1 cellular context compared by ENCODE assay signal in genomic region chr5:150541895-150542294, GRCh38.
TF ChIP-seq lines count a peak whose summit lies in the region.

No MANE protein-coding gene starts in this region.

TF ChIP-seq in HepG2, 621 proteins besides CTCF, POLR2A, EP300 and RAD21 (continued from another document and continues in another):
- TF ChIP-seq ZSCAN22 (CRISPR knock-in tag; IDR thresholded peaks at IDR 0.05) (no peak), FOSL1 (CRISPR knock-in tag; IDR thresholded peaks at IDR 0.05; ENCODE audit: borderline replicate concordance) (no peak), ZNF282 (IDR thresholded peaks at IDR 0.05; ENCODE audit: partially characterized antibody) (no peak), RARA (CRISPR knock-in tag; IDR thresholded peaks at IDR 0.05) (peak; percentile 31), ZNF335 (CRISPR knock-in tag; IDR thresholded peaks at IDR 0.05) (0 out of 2 replicates have a peak, but pooled peaks have one; percentile 43), ZNF768 (CRISPR knock-in tag; IDR thresholded peaks at IDR 0.05) (peak; percentile 20; the same call in 1 of the 2 replicates), ZBTB2 (CRISPR knock-in tag; IDR thresholded peaks at IDR 0.05; ENCODE audit: low read depth) (no peak), KDM3A (CRISPR knock-in tag; IDR thresholded peaks at IDR 0.05; ENCODE audit: low read depth) (0 out of 2 replicates have a peak, but pooled peaks have one; percentile 27), PHF8 (CRISPR knock-in tag; IDR thresholded peaks at IDR 0.05) (no peak), TARDBP (CRISPR knock-in tag; IDR thresholded peaks at IDR 0.05) (peak; percentile 30; the same call in 1 of the 2 replicates), ZNF550 (CRISPR knock-in tag; IDR thresholded peaks at IDR 0.05; ENCODE audit: borderline replicate concordance) (no peak), ZNF264 (CRISPR knock-in tag; IDR thresholded peaks at IDR 0.05) (peak; percentile 57; the same call in 1 of the 2 replicates), NCOA2 (CRISPR knock-in tag; IDR thresholded peaks at IDR 0.05) (peak; percentile 68), MAFK (conservative IDR thresholded peaks at IDR 0.05 in 1 of 2, IDR thresholded peaks at IDR 0.05 in 1 of 2; ENCODE audit: low read length in 2 of 2) (no peak), HMGXB3 (CRISPR knock-in tag; IDR thresholded peaks at IDR 0.05; ENCODE audit: borderline replicate concordance) (0 out of 2 replicates have a peak, but pooled peaks have one; percentile 25), CEBPB (IDR thresholded peaks at IDR 0.05; ENCODE audit: borderline replicate concordance, low read depth, low read length) (peak; percentile 75; the same call in 1 of the 2 replicates), SRSF4 (IDR thresholded peaks at IDR 0.05; ENCODE audit: low read depth, low read length, poor library complexity, severe bottlenecking) (no peak), BCL3 (CRISPR knock-in tag; IDR thresholded peaks at IDR 0.05) (0 out of 2 replicates have a peak, but pooled peaks have one; percentile 12), ZBTB25 (CRISPR knock-in tag; IDR thresholded peaks at IDR 0.05) (no peak), ZNF556 (CRISPR knock-in tag; IDR thresholded peaks at IDR 0.05; ENCODE audit: borderline replicate concordance) (no peak), ZNF12 (CRISPR knock-in tag; IDR thresholded peaks at IDR 0.05) (0 out of 2 replicates have a peak, but pooled peaks have one; percentile 53), GFI1 (CRISPR knock-in tag; IDR thresholded peaks at IDR 0.05; ENCODE audit: borderline replicate concordance) (0 out of 2 replicates have a peak, but pooled peaks have one; percentile 16), CC2D1A (CRISPR knock-in tag; IDR thresholded peaks at IDR 0.05) (no peak), KMT2A (CRISPR knock-in tag; IDR thresholded peaks at IDR 0.05) (0 out of 2 replicates have a peak, but pooled peaks have one; percentile 8), RELA (CRISPR knock-in tag; IDR thresholded peaks at IDR 0.05) (no peak), CEBPG (CRISPR knock-in tag; IDR thresholded peaks at IDR 0.05) (peak; percentile 79), HNF4G (IDR thresholded peaks at IDR 0.05; ENCODE audit: borderline replicate concordance, low read depth, low read length) (peak; percentile 70; the same call in 1 of the 2 replicates), HNF4G (CRISPR knock-in tag; IDR thresholded peaks at IDR 0.05; ENCODE audit: borderline replicate concordance, low read depth) (no peak), WIZ (CRISPR knock-in tag; IDR thresholded peaks at IDR 0.05) (no peak), HMG20A (CRISPR knock-in tag; IDR thresholded peaks at IDR 0.05; ENCODE audit: borderline replicate concordance) (peak; percentile 56; the same call in 1 of the 2 replicates), ZNF629 (CRISPR knock-in tag; conservative IDR thresholded peaks at IDR 0.05) (peak; percentile 61)
- TF ChIP-seq, protein P1, sequence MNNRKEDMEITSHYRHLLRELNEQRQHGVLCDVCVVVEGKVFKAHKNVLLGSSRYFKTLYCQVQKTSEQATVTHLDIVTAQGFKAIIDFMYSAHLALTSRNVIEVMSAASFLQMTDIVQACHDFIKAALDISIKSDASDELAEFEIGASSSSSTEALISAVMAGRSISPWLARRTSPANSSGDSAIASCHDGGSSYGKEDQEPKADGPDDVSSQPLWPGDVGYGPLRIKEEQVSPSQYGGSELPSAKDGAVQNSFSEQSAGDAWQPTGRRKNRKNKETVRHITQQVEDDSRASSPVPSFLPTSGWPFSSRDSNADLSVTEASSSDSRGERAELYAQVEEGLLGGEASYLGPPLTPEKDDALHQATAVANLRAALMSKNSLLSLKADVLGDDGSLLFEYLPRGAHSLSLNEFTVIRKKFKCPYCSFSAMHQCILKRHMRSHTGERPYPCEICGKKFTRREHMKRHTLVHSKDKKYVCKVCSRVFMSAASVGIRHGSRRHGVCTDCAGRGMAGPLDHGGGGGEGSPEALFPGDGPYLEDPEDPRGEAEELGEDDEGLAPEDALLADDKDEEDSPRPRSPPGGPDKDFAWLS (CRISPR knock-in tag; IDR thresholded peaks at IDR 0.05; ENCODE audit: borderline replicate concordance), result no peak
- TF ChIP-seq, protein P2, sequence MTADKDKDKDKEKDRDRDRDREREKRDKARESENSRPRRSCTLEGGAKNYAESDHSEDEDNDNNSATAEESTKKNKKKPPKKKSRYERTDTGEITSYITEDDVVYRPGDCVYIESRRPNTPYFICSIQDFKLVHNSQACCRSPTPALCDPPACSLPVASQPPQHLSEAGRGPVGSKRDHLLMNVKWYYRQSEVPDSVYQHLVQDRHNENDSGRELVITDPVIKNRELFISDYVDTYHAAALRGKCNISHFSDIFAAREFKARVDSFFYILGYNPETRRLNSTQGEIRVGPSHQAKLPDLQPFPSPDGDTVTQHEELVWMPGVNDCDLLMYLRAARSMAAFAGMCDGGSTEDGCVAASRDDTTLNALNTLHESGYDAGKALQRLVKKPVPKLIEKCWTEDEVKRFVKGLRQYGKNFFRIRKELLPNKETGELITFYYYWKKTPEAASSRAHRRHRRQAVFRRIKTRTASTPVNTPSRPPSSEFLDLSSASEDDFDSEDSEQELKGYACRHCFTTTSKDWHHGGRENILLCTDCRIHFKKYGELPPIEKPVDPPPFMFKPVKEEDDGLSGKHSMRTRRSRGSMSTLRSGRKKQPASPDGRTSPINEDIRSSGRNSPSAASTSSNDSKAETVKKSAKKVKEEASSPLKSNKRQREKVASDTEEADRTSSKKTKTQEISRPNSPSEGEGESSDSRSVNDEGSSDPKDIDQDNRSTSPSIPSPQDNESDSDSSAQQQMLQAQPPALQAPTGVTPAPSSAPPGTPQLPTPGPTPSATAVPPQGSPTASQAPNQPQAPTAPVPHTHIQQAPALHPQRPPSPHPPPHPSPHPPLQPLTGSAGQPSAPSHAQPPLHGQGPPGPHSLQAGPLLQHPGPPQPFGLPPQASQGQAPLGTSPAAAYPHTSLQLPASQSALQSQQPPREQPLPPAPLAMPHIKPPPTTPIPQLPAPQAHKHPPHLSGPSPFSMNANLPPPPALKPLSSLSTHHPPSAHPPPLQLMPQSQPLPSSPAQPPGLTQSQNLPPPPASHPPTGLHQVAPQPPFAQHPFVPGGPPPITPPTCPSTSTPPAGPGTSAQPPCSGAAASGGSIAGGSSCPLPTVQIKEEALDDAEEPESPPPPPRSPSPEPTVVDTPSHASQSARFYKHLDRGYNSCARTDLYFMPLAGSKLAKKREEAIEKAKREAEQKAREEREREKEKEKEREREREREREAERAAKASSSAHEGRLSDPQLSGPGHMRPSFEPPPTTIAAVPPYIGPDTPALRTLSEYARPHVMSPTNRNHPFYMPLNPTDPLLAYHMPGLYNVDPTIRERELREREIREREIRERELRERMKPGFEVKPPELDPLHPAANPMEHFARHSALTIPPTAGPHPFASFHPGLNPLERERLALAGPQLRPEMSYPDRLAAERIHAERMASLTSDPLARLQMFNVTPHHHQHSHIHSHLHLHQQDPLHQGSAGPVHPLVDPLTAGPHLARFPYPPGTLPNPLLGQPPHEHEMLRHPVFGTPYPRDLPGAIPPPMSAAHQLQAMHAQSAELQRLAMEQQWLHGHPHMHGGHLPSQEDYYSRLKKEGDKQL (CRISPR knock-in tag; IDR thresholded peaks at IDR 0.05; ENCODE audit: low read depth), result no peak
- TF ChIP-seq, protein P3, sequence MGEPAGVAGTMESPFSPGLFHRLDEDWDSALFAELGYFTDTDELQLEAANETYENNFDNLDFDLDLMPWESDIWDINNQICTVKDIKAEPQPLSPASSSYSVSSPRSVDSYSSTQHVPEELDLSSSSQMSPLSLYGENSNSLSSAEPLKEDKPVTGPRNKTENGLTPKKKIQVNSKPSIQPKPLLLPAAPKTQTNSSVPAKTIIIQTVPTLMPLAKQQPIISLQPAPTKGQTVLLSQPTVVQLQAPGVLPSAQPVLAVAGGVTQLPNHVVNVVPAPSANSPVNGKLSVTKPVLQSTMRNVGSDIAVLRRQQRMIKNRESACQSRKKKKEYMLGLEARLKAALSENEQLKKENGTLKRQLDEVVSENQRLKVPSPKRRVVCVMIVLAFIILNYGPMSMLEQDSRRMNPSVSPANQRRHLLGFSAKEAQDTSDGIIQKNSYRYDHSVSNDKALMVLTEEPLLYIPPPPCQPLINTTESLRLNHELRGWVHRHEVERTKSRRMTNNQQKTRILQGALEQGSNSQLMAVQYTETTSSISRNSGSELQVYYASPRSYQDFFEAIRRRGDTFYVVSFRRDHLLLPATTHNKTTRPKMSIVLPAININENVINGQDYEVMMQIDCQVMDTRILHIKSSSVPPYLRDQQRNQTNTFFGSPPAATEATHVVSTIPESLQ (CRISPR knock-in tag; conservative IDR thresholded peaks at IDR 0.05), result no peak
- TF ChIP-seq, protein P4, sequence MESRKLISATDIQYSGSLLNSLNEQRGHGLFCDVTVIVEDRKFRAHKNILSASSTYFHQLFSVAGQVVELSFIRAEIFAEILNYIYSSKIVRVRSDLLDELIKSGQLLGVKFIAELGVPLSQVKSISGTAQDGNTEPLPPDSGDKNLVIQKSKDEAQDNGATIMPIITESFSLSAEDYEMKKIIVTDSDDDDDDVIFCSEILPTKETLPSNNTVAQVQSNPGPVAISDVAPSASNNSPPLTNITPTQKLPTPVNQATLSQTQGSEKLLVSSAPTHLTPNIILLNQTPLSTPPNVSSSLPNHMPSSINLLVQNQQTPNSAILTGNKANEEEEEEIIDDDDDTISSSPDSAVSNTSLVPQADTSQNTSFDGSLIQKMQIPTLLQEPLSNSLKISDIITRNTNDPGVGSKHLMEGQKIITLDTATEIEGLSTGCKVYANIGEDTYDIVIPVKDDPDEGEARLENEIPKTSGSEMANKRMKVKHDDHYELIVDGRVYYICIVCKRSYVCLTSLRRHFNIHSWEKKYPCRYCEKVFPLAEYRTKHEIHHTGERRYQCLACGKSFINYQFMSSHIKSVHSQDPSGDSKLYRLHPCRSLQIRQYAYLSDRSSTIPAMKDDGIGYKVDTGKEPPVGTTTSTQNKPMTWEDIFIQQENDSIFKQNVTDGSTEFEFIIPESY (CRISPR knock-in tag; IDR thresholded peaks at IDR 0.05), result no peak
